9 cellular contexts compared by ENCODE assay signal in the genomic region with DNA sequence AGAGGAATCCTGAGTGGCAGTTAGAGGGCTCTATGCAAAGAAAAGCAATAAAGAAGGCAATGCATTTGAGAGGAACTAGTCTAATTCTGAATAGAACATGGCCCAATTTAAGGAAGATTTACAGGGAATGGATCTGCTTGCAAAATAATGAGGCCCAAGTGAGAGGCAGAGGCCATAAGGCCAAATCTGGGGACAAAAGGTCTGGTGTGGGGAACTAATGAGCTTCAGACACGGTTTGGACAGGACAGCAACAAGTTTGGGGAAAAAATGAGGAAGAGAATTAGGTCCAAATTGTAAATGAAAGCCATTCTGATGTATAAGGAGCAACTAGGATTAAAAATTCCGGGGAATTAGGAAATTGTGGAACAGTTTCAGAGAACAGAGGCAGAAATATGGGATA.
A peak's percentile ranks its signal among the peaks of the same experiment; 100 is the strongest.
DNase-seq lines count a peak whose midpoint lies in the region; ATAC-seq, FAIRE-seq and TF ChIP-seq lines count a peak whose summit lies in the region.
"Had no signal": no experiment of that assay in that cellular context is flagged by ENCODE, and none has a peak within 500 bp of the region (broad histone marks: within the 10 kb centered on the region; RNA-seq: fewer than 3 reads in every experiment).

No MANE protein-coding gene starts in this region.

- H3K9me3 Mint-ChIP-seq in CD4-positive, alpha-beta memory T cell: peaks cover 0 to 1% (median 0%) of the 10 kb centered on the region in 8 donors

- no peak for FAIRE-seq in endothelial cell of umbilical vein (lab: Jason Lieb, UNC)

- ATAC-seq in HG03378 (IDR thresholded peaks at IDR 0.05; ENCODE audit: unreplicated experiment): no peak

- dilution Hi-C loops in endothelial cell of umbilical vein (cut with MboI; ENCODE audit: extremely low pct_ligation_motif_present, low sequenced_read_pairs): no loop called here

- H3K27ac ChIP-seq in CD4-positive, alpha-beta memory T cell (ENCODE audit: low read depth, low read length): no peak overlapping the region
- H3K27ac ChIP-seq in OCI-LY1 (ENCODE audit: low read depth, low read length, poor library complexity, severe bottlenecking) (peak overlapping the region; percentile 5), endothelial cell of umbilical vein (ENCODE audit: insufficient read depth, low read depth, low read length) (no peak overlapping the region), osteoblast (ENCODE audit: low read depth, low read length) (no peak overlapping the region)

- TF ChIP-seq CTCF in OCI-LY1 (IDR thresholded peaks at IDR 0.05; ENCODE audit: low read length): no peak
- TF ChIP-seq CTCF in endothelial cell of umbilical vein (IDR thresholded peaks at IDR 0.05; ENCODE audit: extremely low read depth in 1 of 2, insufficient read depth in 1 of 2, low read depth in 1 of 2, low read length in 2 of 2): no peak
- TF ChIP-seq CTCF in osteoblast (IDR thresholded peaks at IDR 0.05; ENCODE audit: extremely low read depth, low read depth, low read length): no peak

- peak overlapping the region; percentile 79 to 95 (median 90) for H3K4me3 Mint-ChIP-seq in CD4-positive, alpha-beta memory T cell

- H3K9me1 ChIP-seq in endothelial cell of umbilical vein (replicated peaks; ENCODE audit: control insufficient read depth, extremely low read depth, insufficient read depth, low read length): no peaks in the 10 kb centered on the region

- H3F3A ChIP-seq in OCI-LY1 (ENCODE audit: insufficient read depth, low read length): no peaks in the 10 kb centered on the region

- H3K27me3 ChIP-seq in CD4-positive, alpha-beta memory T cell (ENCODE audit: insufficient read depth, low read length): no peaks in the 10 kb centered on the region
- H3K27me3 ChIP-seq in OCI-LY1 (ENCODE audit: insufficient read depth, low read length) (no peaks in the 10 kb centered on the region), endothelial cell of umbilical vein (ENCODE audit: control insufficient read depth in 2 of 2, insufficient read depth in 2 of 2, low read length in 2 of 2) (no peaks in the 10 kb centered on the region), osteoblast (ENCODE audit: insufficient read depth, low read length) (no peaks in the 10 kb centered on the region)

- intact Hi-C loops in CD4-positive, alpha-beta memory T cell (cut with micrococcal nuclease): loop anchor here (10.0 kb wide), 1 partner anchor 607 kb away; a partner anchor contains a TSS
- intact Hi-C loops in endothelial cell of umbilical vein (cut with micrococcal nuclease): no loop called here

- peak overlapping the region; percentile 30 to 92 (median 79) for H3K27ac Mint-ChIP-seq in CD4-positive, alpha-beta memory T cell

- no peak for TF ChIP-seq POLR2A in endothelial cell of umbilical vein (IDR thresholded peaks at IDR 0.05; ENCODE audit: low read depth, low read length)

- POLR2A ChIA-PET in CD4-positive, alpha-beta memory T cell (lab: Charles Lee; ENCODE audit: partially characterized antibody): interaction anchor here (0.6 to 1.4 kb wide), 3 partner anchors 14 to 1174 kb away, joined by 3 read pairs; no protein-coding TSS in a partner anchor
- POLR2A ChIA-PET in endothelial cell of umbilical vein (lab: Charles Lee): no interaction called here

- H3K4me1 ChIP-seq in CD4-positive, alpha-beta memory T cell (ENCODE audit: insufficient read depth, low read length): peaks cover 63% of the 10 kb centered on the region
- peaks cover 47% of the 10 kb centered on the region for H3K4me1 ChIP-seq in OCI-LY1 (ENCODE audit: insufficient read depth, low read length, severe bottlenecking)
- peaks cover 42% of the 10 kb centered on the region for H3K4me1 ChIP-seq in endothelial cell of umbilical vein (ENCODE audit: control insufficient read depth, extremely low read depth, insufficient read depth, low read length)
- H3K4me1 ChIP-seq in osteoblast (ENCODE audit: insufficient read depth, low read length): peaks cover 51% of the 10 kb centered on the region

- peak overlapping the region; percentile 85; the same call in 1 of the 2 replicates for H3K9ac ChIP-seq in OCI-LY1 (ENCODE audit: low read length)
- no peak overlapping the region for H3K9ac ChIP-seq in endothelial cell of umbilical vein (replicated peaks; ENCODE audit: extremely low read depth, insufficient read depth, low read length)

- peaks cover 0 to 4% of the 10 kb centered on the region in 2 donors for H3K36me3 Mint-ChIP-seq in CD4-positive, alpha-beta memory T cell

- no peaks in the 10 kb centered on the region for H3K36me3 ChIP-seq in CD4-positive, alpha-beta memory T cell (ENCODE audit: insufficient read depth, low read length)
- H3K36me3 ChIP-seq in OCI-LY1 (ENCODE audit: insufficient read depth, low read length) (no peaks in the 10 kb centered on the region), endothelial cell of umbilical vein (ENCODE audit: control insufficient read depth in 2 of 2, extremely low read depth in 1 of 2, insufficient read depth in 2 of 2, low read length in 2 of 2) (no peaks in the 10 kb centered on the region), osteoblast (ENCODE audit: insufficient read depth, low read length) (no peaks in the 10 kb centered on the region)

- H3K9me2 ChIP-seq in OCI-LY1 (ENCODE audit: low read depth, low read length): no peaks in the 10 kb centered on the region

- H4K20me1 ChIP-seq in OCI-LY1 (ENCODE audit: insufficient read depth, low read length): no peaks in the 10 kb centered on the region
- H4K20me1 ChIP-seq in endothelial cell of umbilical vein (replicated peaks; ENCODE audit: control insufficient read depth, extremely low read depth, insufficient read depth, low read length): no peaks in the 10 kb centered on the region
- H4K20me1 ChIP-seq in osteoblast (ENCODE audit: insufficient read depth, low read length): peaks cover 42% of the 10 kb centered on the region

- peaks cover 13% of the 10 kb centered on the region for H3K79me2 ChIP-seq in OCI-LY1 (ENCODE audit: insufficient read depth, low read length)
- peaks cover 57% of the 10 kb centered on the region for H3K79me2 ChIP-seq in endothelial cell of umbilical vein (ENCODE audit: control insufficient read depth, insufficient read depth, low read length)
- peaks cover 63% of the 10 kb centered on the region for H3K79me2 ChIP-seq in osteoblast (ENCODE audit: insufficient read depth, low read length)

- no peaks in the 10 kb centered on the region for H3K27me3 Mint-ChIP-seq in CD4-positive, alpha-beta memory T cell

- H2AFZ ChIP-seq in OCI-LY1 (ENCODE audit: low read length) (no peak overlapping the region), endothelial cell of umbilical vein (ENCODE audit: low read depth, low read length) (no peak overlapping the region), osteoblast (ENCODE audit: low read length) (no peak overlapping the region)

- peak overlapping the region; percentile 76 for H3K4me2 ChIP-seq in OCI-LY1 (ENCODE audit: low read length)
- H3K4me2 ChIP-seq in endothelial cell of umbilical vein (ENCODE audit: insufficient read depth, low read length): peak overlapping the region; percentile 77
- H3K4me2 ChIP-seq in osteoblast (ENCODE audit: insufficient read depth, low read length): peak overlapping the region; percentile 92

- no peak overlapping the region for H3K4me3 ChIP-seq in CD4-positive, alpha-beta memory T cell (ENCODE audit: low read length in 2 of 2)
- H3K4me3 ChIP-seq in OCI-LY1 (ENCODE audit: low read depth, low read length, poor library complexity, severe bottlenecking): peak overlapping the region; percentile 86
- peak overlapping the region in 2 of 3 experiments; percentile 84 to 90 for H3K4me3 ChIP-seq in endothelial cell of umbilical vein (replicated peaks in 1 of 3; ENCODE audit: insufficient read depth in 1 of 3, low read depth in 1 of 3, low read length in 3 of 3)
- H3K4me3 ChIP-seq in osteoblast (ENCODE audit: insufficient read depth, low read length): peak overlapping the region; percentile 94

- no peak for DNase-seq in CD4-positive, alpha-beta memory T cell
- DNase-seq in endothelial cell of umbilical vein (ENCODE audit: low read depth, low spot score) (no peak), osteoblast (ENCODE audit: insufficient read length, low spot score, missing footprints) (peak; percentile 48), 8988T (no peak), COLO668 (lab: John Stamatoyannopoulos, UW; ENCODE audit: unreplicated experiment) (no peak)
- no peak for DNase-seq in activated effector memory CD4-positive, alpha-beta T cell treated with Interleukin-2 at 50 U/mL for 16 hours
- DNase-seq: NCI-H2081 treated with DMSO at 0.1 percent for 48 hours had no signal

- CTCF ChIA-PET in CD4-positive, alpha-beta memory T cell (lab: Charles Lee; ENCODE audit: partially characterized antibody): interaction anchor here (2.9 to 25.2 kb wide), 2 partner anchors 15 to 26 kb away, joined by 18 to 509 read pairs; no protein-coding TSS in a partner anchor
- CTCF ChIA-PET in endothelial cell of umbilical vein (lab: Charles Lee): interaction anchor here (1.0 to 3.6 kb wide), 3 partner anchors 17 to 29 kb away, joined by 3 to 50 read pairs (median 4); no protein-coding TSS in a partner anchor

- no TSS peak for BruUV-seq in endothelial cell of umbilical vein (replicated peaks; lab: Mats Ljungman, UMichigan)

- H3K9me3 ChIP-seq in CD4-positive, alpha-beta memory T cell (ENCODE audit: control insufficient read depth in 1 of 2, low read length in 2 of 2): no peaks in the 10 kb centered on the region
- H3K9me3 ChIP-seq in OCI-LY1 (ENCODE audit: low read length): no peaks in the 10 kb centered on the region
- H3K9me3 ChIP-seq in endothelial cell of umbilical vein (replicated peaks; ENCODE audit: control insufficient read depth, insufficient read depth, low read length): no peaks in the 10 kb centered on the region
- no peaks in the 10 kb centered on the region for H3K9me3 ChIP-seq in osteoblast (ENCODE audit: low read depth, low read length)

- peaks cover 50 to 71% (median 57%) of the 10 kb centered on the region in 4 donors for H3K4me1 Mint-ChIP-seq in CD4-positive, alpha-beta memory T cell

TF ChIP-seq in endothelial cell of umbilical vein, 7 proteins besides CTCF, POLR2A, EP300 and RAD21:
- TF ChIP-seq GATA2 (IDR thresholded peaks at IDR 0.05; ENCODE audit: insufficient read depth, insufficient read length, low read depth, low read length) (no peak), FOS (IDR thresholded peaks at IDR 0.05; ENCODE audit: borderline replicate concordance, insufficient read depth, low read length) (no peak), JUN (IDR thresholded peaks at IDR 0.05; ENCODE audit: borderline replicate concordance, insufficient read depth, insufficient read length, low read depth) (no peak), MYC (IDR thresholded peaks at IDR 0.05; ENCODE audit: low read depth, low read length) (no peak), POLR2AphosphoS5 (IDR thresholded peaks at IDR 0.05; ENCODE audit: insufficient read depth, low read depth, low read length) (no peak), EZH2 (IDR thresholded peaks at IDR 0.05; ENCODE audit: borderline replicate concordance, low read depth, low read length, severe bottlenecking) (no peak)
- TF ChIP-seq, protein P1, sequence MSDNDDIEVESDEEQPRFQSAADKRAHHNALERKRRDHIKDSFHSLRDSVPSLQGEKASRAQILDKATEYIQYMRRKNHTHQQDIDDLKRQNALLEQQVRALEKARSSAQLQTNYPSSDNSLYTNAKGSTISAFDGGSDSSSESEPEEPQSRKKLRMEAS (IDR thresholded peaks at IDR 0.05; ENCODE audit: insufficient read depth, insufficient read length): no peak
TF ChIP-seq in endothelial cell of umbilical vein: peak in this region for 0.

Comparison
In these comparisons a context has a peak if more than half of its experiments do, and no peak if none do; other contexts are left out.
1. H3K4me3 ChIP-seq: peak in OCI-LY1 (single experiment), endothelial cell of umbilical vein (2 of 3) and osteoblast (single experiment); none in CD4-positive, alpha-beta memory T cell (0 of 2).
2. Peak in every context shown above with its lines, with median percentiles within 50 percentile points of each other: H3K4me2 ChIP-seq.